9 cellular contexts compared by ENCODE assay signal in genomic region chr19:45103625-45104319, GRCh38. TPM values are rescaled to one million over a fixed set of nuclear protein-coding genes. Genes with fewer than 3 reads are reported as not detected.
DNase-seq lines count a peak whose midpoint lies in the region; ATAC-seq and TF ChIP-seq lines count a peak whose summit lies in the region.
"Had no signal": no experiment of that assay in that cellular context is flagged by ENCODE, and none has a peak within 500 bp of the region (broad histone marks: within the 10 kb centered on the region; RNA-seq: fewer than 3 reads in every experiment).

No MANE protein-coding gene starts in this region.

- no peaks in the 10 kb centered on the region for H3K27me3 Mint-ChIP-seq in activated CD4-positive, alpha-beta T cell treated with anti-CD3 and anti-CD28 coated beads, Interleukin-2, amount 10 ng/mL, durations not matched to agents 7 days and 5 days
- H3K27me3 Mint-ChIP-seq in stimulated activated naive CD8-positive, alpha-beta T cell treated with anti-CD3 and anti-CD28 coated beads, Interleukin-15, amount 100 ng/mL, for 72 hours, result no peaks in the 10 kb centered on the region

- CTCF ChIA-PET in activated CD4-positive, alpha-beta T cell treated with anti-CD3 and anti-CD28 coated beads, Interleukin-2, amount 10 ng/mL, durations not matched to agents 7 days and 5 days (lab: Charles Lee), result interaction anchor here (1.1 to 3.2 kb wide), 6 partner anchors 11 to 24 kb away, joined by 3 to 14 read pairs (median 4); partner anchors contain the start of gene GEMIN7

- peak overlapping the region; percentile 82 for H3K27ac Mint-ChIP-seq in activated CD4-positive, alpha-beta T cell treated with anti-CD3 and anti-CD28 coated beads, Interleukin-2, amount 10 ng/mL, durations not matched to agents 7 days and 5 days
- H3K27ac Mint-ChIP-seq in stimulated activated naive CD8-positive, alpha-beta T cell treated with anti-CD3 and anti-CD28 coated beads, Interleukin-15, amount 100 ng/mL, for 72 hours, result peak overlapping the region in 1 of 2 donors; percentile 30

- no peak for DNase-seq in activated CD4-positive, alpha-beta T cell treated with anti-CD3 and anti-CD28 coated beads, Interleukin-2, amount 10 ng/mL, durations not matched to agents 7 days and 5 days
- no peak for DNase-seq in activated CD4-positive, alpha-beta T cell treated with anti-CD3 and anti-CD28 coated beads for 4 hours
- peak; percentile 96 for DNase-seq in NCI-H69 (lab: John Stamatoyannopoulos, UW)
- peak; percentile 58 for DNase-seq in foreskin melanocyte
- DNase-seq in stimulated activated naive CD8-positive, alpha-beta T cell treated with anti-CD3 and anti-CD28 coated beads, Interleukin-15, amount 100 ng/mL, for 72 hours, result no peak
- DNase-seq in foreskin fibroblast, result no peak
- no peak for DNase-seq in DMS114 treated with DMSO at 0.1 percent for 48 hours (lab: John Stamatoyannopoulos, UW; ENCODE audit: unreplicated experiment)

- peaks cover 49% of the 10 kb centered on the region for H3K4me1 Mint-ChIP-seq in activated CD4-positive, alpha-beta T cell treated with anti-CD3 and anti-CD28 coated beads, Interleukin-2, amount 10 ng/mL, durations not matched to agents 7 days and 5 days
- peaks cover 75% of the 10 kb centered on the region for H3K4me1 Mint-ChIP-seq in stimulated activated naive CD8-positive, alpha-beta T cell treated with anti-CD3 and anti-CD28 coated beads, Interleukin-15, amount 100 ng/mL, for 72 hours

- no peak for TF ChIP-seq CTCF in foreskin fibroblast (IDR thresholded peaks at IDR 0.05; ENCODE audit: low read depth, low read length)

- no peaks in the 10 kb centered on the region for H3K36me3 Mint-ChIP-seq in activated CD4-positive, alpha-beta T cell treated with anti-CD3 and anti-CD28 coated beads, Interleukin-2, amount 10 ng/mL, durations not matched to agents 7 days and 5 days (ENCODE audit: low read depth)

- POLR2A ChIA-PET in activated CD4-positive, alpha-beta T cell treated with anti-CD3 and anti-CD28 coated beads, Interleukin-2, amount 10 ng/mL, durations not matched to agents 7 days and 5 days (lab: Charles Lee), result no interaction called here

- H3K4me3 Mint-ChIP-seq in activated CD4-positive, alpha-beta T cell treated with anti-CD3 and anti-CD28 coated beads, Interleukin-2, amount 10 ng/mL, durations not matched to agents 7 days and 5 days, result no peak overlapping the region
- H3K4me3 Mint-ChIP-seq in stimulated activated naive CD8-positive, alpha-beta T cell treated with anti-CD3 and anti-CD28 coated beads, Interleukin-15, amount 100 ng/mL, for 72 hours, result peak overlapping the region; percentile 78 to 79

- no peak overlapping the region for H3K4me3 ChIP-seq in foreskin fibroblast (ENCODE audit: low read depth in 1 of 2, low read length in 2 of 2)

- ATAC-seq in stimulated activated naive CD8-positive, alpha-beta T cell treated with anti-CD3 and anti-CD28 coated beads, Interleukin-15, amount 100 ng/mL, for 72 hours, result peak; percentile 28
- ATAC-seq in GM21423 (IDR thresholded peaks at IDR 0.05; ENCODE audit: unreplicated experiment), result no peak
- ATAC-seq: HCT116 had no signal

- no peaks in the 10 kb centered on the region for H3K9me3 Mint-ChIP-seq in activated CD4-positive, alpha-beta T cell treated with anti-CD3 and anti-CD28 coated beads, Interleukin-2, amount 10 ng/mL, durations not matched to agents 7 days and 5 days
- no peaks in the 10 kb centered on the region for H3K9me3 Mint-ChIP-seq in stimulated activated naive CD8-positive, alpha-beta T cell treated with anti-CD3 and anti-CD28 coated beads, Interleukin-15, amount 100 ng/mL, for 72 hours

RNA-seq across cellular contexts. Expression of gene PPP1R37, which starts 10.8 kb away (rescaled TPM):
- 10 to 100 TPM; 21.1 to 21.7 TPM for total RNA-seq in activated CD4-positive, alpha-beta T cell treated with anti-CD3 and anti-CD28 coated beads, Interleukin-2, amount 10 ng/mL, durations not matched to agents 7 days and 5 days

RNA-seq across cellular contexts. Expression of gene GEMIN7, which starts 24.7 kb away (rescaled TPM):
- total RNA-seq in activated CD4-positive, alpha-beta T cell treated with anti-CD3 and anti-CD28 coated beads, Interleukin-2, amount 10 ng/mL, durations not matched to agents 7 days and 5 days, result 10 to 100 TPM; 27.1 to 30.0 TPM

RNA-seq across cellular contexts. Expression of gene ZNF296, which starts 27.5 kb away (rescaled TPM):
- 1 to 10 TPM; 4.0 to 4.1 TPM for total RNA-seq in activated CD4-positive, alpha-beta T cell treated with anti-CD3 and anti-CD28 coated beads, Interleukin-2, amount 10 ng/mL, durations not matched to agents 7 days and 5 days

RNA-seq across cellular contexts. Expression of gene NKPD1, which starts 57.0 kb away (rescaled TPM):
- total RNA-seq in activated CD4-positive, alpha-beta T cell treated with anti-CD3 and anti-CD28 coated beads, Interleukin-2, amount 10 ng/mL, durations not matched to agents 7 days and 5 days, result under 1 TPM in 1 of 2 experiments, not detected in 1; 0.17 TPM

Comparison
In these comparisons a context has a peak if more than half of its experiments do, and no peak if none do; other contexts are left out.
1. DNase-seq: peak in NCI-H69 (single experiment) and foreskin melanocyte (single experiment); none in activated CD4-positive, alpha-beta T cell treated with anti-CD3 and anti-CD28 coated beads, Interleukin-2, amount 10 ng/mL, durations not matched to agents 7 days and 5 days (single experiment), activated CD4-positive, alpha-beta T cell treated with anti-CD3 and anti-CD28 coated beads for 4 hours (0 of 2), stimulated activated naive CD8-positive, alpha-beta T cell treated with anti-CD3 and anti-CD28 coated beads, Interleukin-15, amount 100 ng/mL, for 72 hours (0 of 2), foreskin fibroblast (0 of 2) and DMS114 treated with DMSO at 0.1 percent for 48 hours (single experiment).